1 cellular context compared by ENCODE assay signal in the genomic region with DNA sequence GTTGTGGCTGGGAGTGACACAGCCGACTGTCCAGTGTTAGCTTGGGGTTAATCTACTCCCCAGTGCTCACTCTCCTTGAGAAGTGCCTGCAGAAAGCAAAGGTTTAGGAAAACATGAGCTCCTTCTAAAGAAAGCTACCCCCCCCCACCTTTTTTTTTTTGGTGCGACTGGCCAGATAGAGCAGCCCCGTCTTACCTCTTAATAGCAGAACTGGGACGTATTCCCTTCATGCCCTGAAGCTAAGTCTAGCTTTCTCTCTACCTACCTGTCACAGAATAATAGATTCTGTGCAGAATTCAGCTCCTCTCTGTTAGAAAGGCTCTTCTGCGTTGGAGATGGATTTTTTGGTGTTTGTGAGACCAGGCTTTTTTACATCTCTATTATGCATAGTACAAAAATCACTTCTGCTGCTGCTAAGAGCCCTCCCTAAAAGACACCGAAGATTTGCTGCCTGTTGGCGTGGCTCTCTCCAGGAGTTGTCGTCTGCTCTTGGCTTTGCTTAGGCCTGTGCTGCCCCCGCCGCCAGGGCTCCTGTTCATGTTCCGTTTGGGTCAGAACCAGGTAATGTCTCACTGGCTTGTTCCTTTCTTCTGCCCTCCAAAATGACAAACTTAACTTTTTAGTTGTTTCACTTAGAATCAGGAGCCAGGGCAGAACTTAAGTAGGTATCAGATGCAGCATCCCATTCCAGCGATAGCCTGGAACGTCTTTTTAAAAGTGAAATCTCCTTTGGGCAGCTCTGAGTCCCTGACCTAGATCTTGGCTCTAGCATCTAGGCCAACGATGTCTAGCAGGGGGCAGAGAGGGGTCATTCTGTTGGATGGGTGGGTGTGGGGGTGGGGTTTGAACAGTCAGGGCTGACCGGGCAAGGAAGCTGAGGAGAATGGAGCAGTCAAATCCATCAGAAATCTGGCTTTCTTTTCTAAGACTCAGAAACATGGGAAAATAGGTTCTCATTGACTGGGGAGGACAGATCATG.
A peak's percentile ranks its signal among the peaks of the same experiment; 100 is the strongest.
TF ChIP-seq lines count a peak whose summit lies in the region.

No MANE protein-coding gene starts in this region.

TF ChIP-seq in GM12878, 131 proteins besides CTCF, POLR2A, EP300 and RAD21 (continued from another document):
- TF ChIP-seq, protein P1, sequence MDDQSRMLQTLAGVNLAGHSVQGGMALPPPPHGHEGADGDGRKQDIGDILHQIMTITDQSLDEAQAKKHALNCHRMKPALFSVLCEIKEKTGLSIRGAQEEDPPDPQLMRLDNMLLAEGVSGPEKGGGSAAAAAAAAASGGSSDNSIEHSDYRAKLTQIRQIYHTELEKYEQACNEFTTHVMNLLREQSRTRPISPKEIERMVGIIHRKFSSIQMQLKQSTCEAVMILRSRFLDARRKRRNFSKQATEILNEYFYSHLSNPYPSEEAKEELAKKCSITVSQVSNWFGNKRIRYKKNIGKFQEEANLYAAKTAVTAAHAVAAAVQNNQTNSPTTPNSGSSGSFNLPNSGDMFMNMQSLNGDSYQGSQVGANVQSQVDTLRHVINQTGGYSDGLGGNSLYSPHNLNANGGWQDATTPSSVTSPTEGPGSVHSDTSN (IDR thresholded peaks at IDR 0.05; ENCODE audit: insufficient replicate concordance, low read depth, low read length), result peak; percentile 95
- TF ChIP-seq IKZF2 (IDR thresholded peaks at IDR 0.05) (no peak), HDAC6 (IDR thresholded peaks at IDR 0.05; ENCODE audit: unreplicated experiment) (no peak), SP1 (IDR thresholded peaks at IDR 0.05; ENCODE audit: low read depth, low read length) (peak; percentile 77), NBN (IDR thresholded peaks at IDR 0.05) (0 out of 2 replicates have a peak, but pooled peaks have one; percentile 10), GATAD2B (conservative IDR thresholded peaks at IDR 0.05; ENCODE audit: low read depth) (no peak), MTA2 (IDR thresholded peaks at IDR 0.05; ENCODE audit: low read depth) (no peak), NFYA (IDR thresholded peaks at IDR 0.05; ENCODE audit: borderline replicate concordance, low read depth, low read length) (peak; percentile 56; the same call in 1 of the 2 replicates), ASH2L (IDR thresholded peaks at IDR 0.05; ENCODE audit: borderline replicate concordance, low read depth) (no peak), FOXK2 (IDR thresholded peaks at IDR 0.05) (no peak), BCL11A (IDR thresholded peaks at IDR 0.05; ENCODE audit: low read depth, low read length) (no peak), PAX8 (IDR thresholded peaks at IDR 0.05) (no peak), CHD2 (IDR thresholded peaks at IDR 0.05; ENCODE audit: borderline replicate concordance, low read depth, low read length) (0 out of 2 replicates have a peak, but pooled peaks have one; percentile 23), GABPA (IDR thresholded peaks at IDR 0.05; ENCODE audit: low read depth) (no peak), CHD1 (IDR thresholded peaks at IDR 0.05; ENCODE audit: low read depth, low read length) (no peak), ZSCAN29 (IDR thresholded peaks at IDR 0.05) (no peak), TAF1 (IDR thresholded peaks at IDR 0.05; ENCODE audit: borderline replicate concordance, low read depth, low read length) (no peak), ZNF384 (IDR thresholded peaks at IDR 0.05; ENCODE audit: borderline replicate concordance, low read depth, low read length) (peak; percentile 12; the same call in 1 of the 2 replicates), FOS (IDR thresholded peaks at IDR 0.05; ENCODE audit: borderline replicate concordance, extremely low read depth, insufficient read length) (peak; percentile 5)
- TF ChIP-seq, protein P2, sequence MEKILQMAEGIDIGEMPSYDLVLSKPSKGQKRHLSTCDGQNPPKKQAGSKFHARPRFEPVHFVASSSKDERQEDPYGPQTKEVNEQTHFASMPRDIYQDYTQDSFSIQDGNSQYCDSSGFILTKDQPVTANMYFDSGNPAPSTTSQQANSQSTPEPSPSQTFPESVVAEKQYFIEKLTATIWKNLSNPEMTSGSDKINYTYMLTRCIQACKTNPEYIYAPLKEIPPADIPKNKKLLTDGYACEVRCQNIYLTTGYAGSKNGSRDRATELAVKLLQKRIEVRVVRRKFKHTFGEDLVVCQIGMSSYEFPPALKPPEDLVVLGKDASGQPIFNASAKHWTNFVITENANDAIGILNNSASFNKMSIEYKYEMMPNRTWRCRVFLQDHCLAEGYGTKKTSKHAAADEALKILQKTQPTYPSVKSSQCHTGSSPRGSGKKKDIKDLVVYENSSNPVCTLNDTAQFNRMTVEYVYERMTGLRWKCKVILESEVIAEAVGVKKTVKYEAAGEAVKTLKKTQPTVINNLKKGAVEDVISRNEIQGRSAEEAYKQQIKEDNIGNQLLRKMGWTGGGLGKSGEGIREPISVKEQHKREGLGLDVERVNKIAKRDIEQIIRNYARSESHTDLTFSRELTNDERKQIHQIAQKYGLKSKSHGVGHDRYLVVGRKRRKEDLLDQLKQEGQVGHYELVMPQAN (conservative IDR thresholded peaks at IDR 0.05), result no peak
- TF ChIP-seq, protein P3, sequence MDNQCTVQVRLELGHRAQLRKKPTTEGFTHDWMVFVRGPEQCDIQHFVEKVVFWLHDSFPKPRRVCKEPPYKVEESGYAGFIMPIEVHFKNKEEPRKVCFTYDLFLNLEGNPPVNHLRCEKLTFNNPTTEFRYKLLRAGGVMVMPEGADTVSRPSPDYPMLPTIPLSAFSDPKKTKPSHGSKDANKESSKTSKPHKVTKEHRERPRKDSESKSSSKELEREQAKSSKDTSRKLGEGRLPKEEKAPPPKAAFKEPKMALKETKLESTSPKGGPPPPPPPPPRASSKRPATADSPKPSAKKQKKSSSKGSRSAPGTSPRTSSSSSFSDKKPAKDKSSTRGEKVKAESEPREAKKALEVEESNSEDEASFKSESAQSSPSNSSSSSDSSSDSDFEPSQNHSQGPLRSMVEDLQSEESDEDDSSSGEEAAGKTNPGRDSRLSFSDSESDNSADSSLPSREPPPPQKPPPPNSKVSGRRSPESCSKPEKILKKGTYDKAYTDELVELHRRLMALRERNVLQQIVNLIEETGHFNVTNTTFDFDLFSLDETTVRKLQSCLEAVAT (IDR thresholded peaks at IDR 0.05), result 0 out of 2 replicates have a peak, but pooled peaks have one; percentile 61
- TF ChIP-seq, protein P4, sequence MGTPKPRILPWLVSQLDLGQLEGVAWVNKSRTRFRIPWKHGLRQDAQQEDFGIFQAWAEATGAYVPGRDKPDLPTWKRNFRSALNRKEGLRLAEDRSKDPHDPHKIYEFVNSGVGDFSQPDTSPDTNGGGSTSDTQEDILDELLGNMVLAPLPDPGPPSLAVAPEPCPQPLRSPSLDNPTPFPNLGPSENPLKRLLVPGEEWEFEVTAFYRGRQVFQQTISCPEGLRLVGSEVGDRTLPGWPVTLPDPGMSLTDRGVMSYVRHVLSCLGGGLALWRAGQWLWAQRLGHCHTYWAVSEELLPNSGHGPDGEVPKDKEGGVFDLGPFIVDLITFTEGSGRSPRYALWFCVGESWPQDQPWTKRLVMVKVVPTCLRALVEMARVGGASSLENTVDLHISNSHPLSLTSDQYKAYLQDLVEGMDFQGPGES (IDR thresholded peaks at IDR 0.05), result no peak
- TF ChIP-seq, protein P5, sequence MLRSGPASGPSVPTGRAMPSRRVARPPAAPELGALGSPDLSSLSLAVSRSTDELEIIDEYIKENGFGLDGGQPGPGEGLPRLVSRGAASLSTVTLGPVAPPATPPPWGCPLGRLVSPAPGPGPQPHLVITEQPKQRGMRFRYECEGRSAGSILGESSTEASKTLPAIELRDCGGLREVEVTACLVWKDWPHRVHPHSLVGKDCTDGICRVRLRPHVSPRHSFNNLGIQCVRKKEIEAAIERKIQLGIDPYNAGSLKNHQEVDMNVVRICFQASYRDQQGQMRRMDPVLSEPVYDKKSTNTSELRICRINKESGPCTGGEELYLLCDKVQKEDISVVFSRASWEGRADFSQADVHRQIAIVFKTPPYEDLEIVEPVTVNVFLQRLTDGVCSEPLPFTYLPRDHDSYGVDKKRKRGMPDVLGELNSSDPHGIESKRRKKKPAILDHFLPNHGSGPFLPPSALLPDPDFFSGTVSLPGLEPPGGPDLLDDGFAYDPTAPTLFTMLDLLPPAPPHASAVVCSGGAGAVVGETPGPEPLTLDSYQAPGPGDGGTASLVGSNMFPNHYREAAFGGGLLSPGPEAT (IDR thresholded peaks at IDR 0.05; ENCODE audit: low read depth), result 0 out of 2 replicates have a peak, but pooled peaks have one; percentile 10
- TF ChIP-seq, protein P6, sequence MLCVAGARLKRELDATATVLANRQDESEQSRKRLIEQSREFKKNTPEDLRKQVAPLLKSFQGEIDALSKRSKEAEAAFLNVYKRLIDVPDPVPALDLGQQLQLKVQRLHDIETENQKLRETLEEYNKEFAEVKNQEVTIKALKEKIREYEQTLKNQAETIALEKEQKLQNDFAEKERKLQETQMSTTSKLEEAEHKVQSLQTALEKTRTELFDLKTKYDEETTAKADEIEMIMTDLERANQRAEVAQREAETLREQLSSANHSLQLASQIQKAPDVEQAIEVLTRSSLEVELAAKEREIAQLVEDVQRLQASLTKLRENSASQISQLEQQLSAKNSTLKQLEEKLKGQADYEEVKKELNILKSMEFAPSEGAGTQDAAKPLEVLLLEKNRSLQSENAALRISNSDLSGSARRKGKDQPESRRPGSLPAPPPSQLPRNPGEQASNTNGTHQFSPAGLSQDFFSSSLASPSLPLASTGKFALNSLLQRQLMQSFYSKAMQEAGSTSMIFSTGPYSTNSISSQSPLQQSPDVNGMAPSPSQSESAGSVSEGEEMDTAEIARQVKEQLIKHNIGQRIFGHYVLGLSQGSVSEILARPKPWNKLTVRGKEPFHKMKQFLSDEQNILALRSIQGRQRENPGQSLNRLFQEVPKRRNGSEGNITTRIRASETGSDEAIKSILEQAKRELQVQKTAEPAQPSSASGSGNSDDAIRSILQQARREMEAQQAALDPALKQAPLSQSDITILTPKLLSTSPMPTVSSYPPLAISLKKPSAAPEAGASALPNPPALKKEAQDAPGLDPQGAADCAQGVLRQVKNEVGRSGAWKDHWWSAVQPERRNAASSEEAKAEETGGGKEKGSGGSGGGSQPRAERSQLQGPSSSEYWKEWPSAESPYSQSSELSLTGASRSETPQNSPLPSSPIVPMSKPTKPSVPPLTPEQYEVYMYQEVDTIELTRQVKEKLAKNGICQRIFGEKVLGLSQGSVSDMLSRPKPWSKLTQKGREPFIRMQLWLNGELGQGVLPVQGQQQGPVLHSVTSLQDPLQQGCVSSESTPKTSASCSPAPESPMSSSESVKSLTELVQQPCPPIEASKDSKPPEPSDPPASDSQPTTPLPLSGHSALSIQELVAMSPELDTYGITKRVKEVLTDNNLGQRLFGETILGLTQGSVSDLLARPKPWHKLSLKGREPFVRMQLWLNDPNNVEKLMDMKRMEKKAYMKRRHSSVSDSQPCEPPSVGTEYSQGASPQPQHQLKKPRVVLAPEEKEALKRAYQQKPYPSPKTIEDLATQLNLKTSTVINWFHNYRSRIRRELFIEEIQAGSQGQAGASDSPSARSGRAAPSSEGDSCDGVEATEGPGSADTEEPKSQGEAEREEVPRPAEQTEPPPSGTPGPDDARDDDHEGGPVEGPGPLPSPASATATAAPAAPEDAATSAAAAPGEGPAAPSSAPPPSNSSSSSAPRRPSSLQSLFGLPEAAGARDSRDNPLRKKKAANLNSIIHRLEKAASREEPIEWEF (IDR thresholded peaks at IDR 0.05; ENCODE audit: insufficient replicate concordance, low read depth, low read length), result no peak
